Comparison of ENCODE assay signal across 29 cellular contexts in the genomic region with DNA sequence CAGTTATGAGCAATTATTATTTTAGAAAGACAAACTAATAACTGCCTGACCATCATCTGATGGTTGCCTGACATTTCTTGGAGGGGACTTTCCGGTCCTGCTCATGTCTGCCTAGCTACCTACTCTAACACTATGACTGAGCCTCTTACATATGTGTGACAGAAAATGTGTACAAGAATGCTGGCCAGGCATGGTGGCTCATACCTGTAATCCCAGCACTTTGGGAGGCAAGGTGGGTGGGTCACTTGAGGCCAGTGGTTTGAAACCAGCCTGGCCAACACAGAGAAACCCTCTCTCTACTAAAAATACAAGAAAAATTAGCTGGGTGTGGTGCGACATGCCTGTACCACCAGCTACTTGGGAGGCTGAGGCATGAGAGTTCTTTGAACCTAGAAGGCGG.
"Had no signal": no experiment of that assay in that cellular context is flagged by ENCODE, and none has a peak within 500 bp of the region (broad histone marks: within the 10 kb centered on the region; RNA-seq: fewer than 3 reads in every experiment).

No MANE protein-coding gene starts in this region.

- H3K4me3 Mint-ChIP-seq: natural killer cell; nephron; neural progenitor cell; stimulated activated memory B cell treated with anti-CD40 and anti-IgM and Interleukin-4, amounts not matched to agents 10 μg/mL and 1 μg/mL and 100 μg/mL, for 72 hours; stimulated activated naive CD8-positive, alpha-beta T cell treated with anti-CD3 and anti-CD28 coated beads, Interleukin-15, amount 100 ng/mL, for 72 hours had no signal

- H3K9ac ChIP-seq: neural progenitor cell, parathyroid adenoma had no signal

- FAIRE-seq: small intestine, urothelium cell line had no signal

- H3K4me1 ChIP-seq: neural progenitor cell, parathyroid adenoma, psoas muscle, right lobe of liver, sigmoid colon, suprapubic skin, testis, tibial artery, transverse colon, upper lobe of left lung, vagina had no signal

- H3K27ac Mint-ChIP-seq: natural killer cell; nephron; neural progenitor cell; progenitor cell of endocrine pancreas; stimulated activated memory B cell treated with anti-CD40 and anti-IgM and Interleukin-4, amounts not matched to agents 10 μg/mL and 1 μg/mL and 100 μg/mL, for 72 hours; stimulated activated naive CD8-positive, alpha-beta T cell treated with anti-CD3 and anti-CD28 coated beads, Interleukin-15, amount 100 ng/mL, for 72 hours had no signal

- H3K4me2 ChIP-seq: neural progenitor cell had no signal

- H3K4me3 ChIP-seq: neural progenitor cell, ovary, psoas muscle, right lobe of liver, sigmoid colon, suprapubic skin, tibial artery, transverse colon, upper lobe of left lung, vagina had no signal

- ATAC-seq: natural killer cell; psoas muscle; right cardiac atrium; right lobe of liver; stimulated activated naive CD8-positive, alpha-beta T cell treated with anti-CD3 and anti-CD28 coated beads, Interleukin-15, amount 100 ng/mL, for 72 hours; stimulated activated naive CD8-positive, alpha-beta T cell treated with anti-CD3 and anti-CD28 coated beads, Interleukin-15, Interleukin-2, amounts not matched to agents 100 U/mL and 50 U/mL, for 24 hours had no signal

- DNase-seq: natural killer cell; occipital lobe; ovary; posterior cingulate gyrus; psoas muscle; right lobe of liver; sigmoid colon; small intestine; stimulated activated CD4-positive, alpha-beta T cell treated with anti-CD3 and anti-CD28 coated beads, Interleukin-15, amount 100 ng/mL, for 24 hours; stimulated activated CD4-positive, alpha-beta T cell treated with anti-CD3 and anti-CD28 coated beads, Interleukin-2, amount 100 ng/mL, for 24 hours; stimulated activated CD4-positive, alpha-beta T cell treated with anti-CD3 and anti-CD28 coated beads, Interleukin-2, amount 100 ng/mL, for 48 hours; stimulated activated CD4-positive, alpha-beta T cell treated with anti-CD3 and anti-CD28 coated beads, Interleukin-4, amount 100 ng/mL, for 24 hours; stimulated activated naive CD4-positive, alpha-beta T cell; stimulated activated naive CD8-positive, alpha-beta T cell treated with anti-CD3 and anti-CD28 coated beads, Interleukin-15, amount 100 ng/mL, for 72 hours; stimulated activated naive CD8-positive, alpha-beta T cell treated with anti-CD3 and anti-CD28 coated beads, Interleukin-15, Interleukin-2, amounts not matched to agents 100 U/mL and 50 U/mL, for 24 hours; substantia nigra; testis; tibial artery; transverse colon; upper lobe of left lung had no signal

- H3K36me3 ChIP-seq: neural progenitor cell, ovary, right lobe of liver, sigmoid colon, suprapubic skin, tibial artery, transverse colon, upper lobe of left lung, vagina had no signal

- H3K9me3 ChIP-seq: ovary, psoas muscle, right lobe of liver, sigmoid colon, suprapubic skin, testis, tibial artery, transverse colon, upper lobe of left lung, vagina had no signal

- H2AFZ ChIP-seq: neural progenitor cell, parathyroid adenoma had no signal

- H3K4me1 Mint-ChIP-seq: natural killer cell; nephron; neural progenitor cell; stimulated activated memory B cell treated with anti-CD40 and anti-IgM and Interleukin-4, amounts not matched to agents 10 μg/mL and 1 μg/mL and 100 μg/mL, for 72 hours; stimulated activated naive CD8-positive, alpha-beta T cell treated with anti-CD3 and anti-CD28 coated beads, Interleukin-15, amount 100 ng/mL, for 72 hours had no signal

- H3K79me2 ChIP-seq: parathyroid adenoma had no signal

- H3K27ac ChIP-seq: neural progenitor cell, ovary, parathyroid adenoma, psoas muscle, right lobe of liver, sigmoid colon, suprapubic skin, testis, tibial artery, transverse colon, upper lobe of left lung, vagina had no signal

- H3K27me3 ChIP-seq: neural progenitor cell, ovary, right lobe of liver, sigmoid colon, suprapubic skin, testis, tibial artery, transverse colon, upper lobe of left lung, vagina had no signal

- H3K9me3 Mint-ChIP-seq: neural progenitor cell; stimulated activated memory B cell treated with anti-CD40 and anti-IgM and Interleukin-4, amounts not matched to agents 10 μg/mL and 1 μg/mL and 100 μg/mL, for 72 hours; stimulated activated naive CD8-positive, alpha-beta T cell treated with anti-CD3 and anti-CD28 coated beads, Interleukin-15, amount 100 ng/mL, for 72 hours had no signal

- H3K36me3 Mint-ChIP-seq: natural killer cell; neural progenitor cell; stimulated activated memory B cell treated with anti-CD40 and anti-IgM and Interleukin-4, amounts not matched to agents 10 μg/mL and 1 μg/mL and 100 μg/mL, for 72 hours had no signal
